15 cellular contexts compared by ENCODE assay signal in genomic region chr12:49972122-49972521, GRCh38. TPM values are rescaled to one million over a fixed set of nuclear protein-coding genes. Genes with fewer than 3 reads are reported as not detected.
DNase-seq lines count a peak whose midpoint lies in the region; ATAC-seq and TF ChIP-seq lines count a peak whose summit lies in the region.
"Had no signal": no experiment of that assay in that cellular context is flagged by ENCODE, and none has a peak within 500 bp of the region (broad histone marks: within the 10 kb centered on the region; RNA-seq: fewer than 3 reads in every experiment).

No MANE protein-coding gene starts in this region.

- no peak for ATAC-seq in SK-N-SH treated with all-trans-retinoic acid at 6 μM for 48 hours
- ATAC-seq in stimulated activated naive B cell treated with anti-CD40 and anti-IgM and Interleukin-4, amounts not matched to agents 10 μg/mL and 1 μg/mL and 100 μg/mL, for 72 hours (replicated peaks), result no peak
- no peak for ATAC-seq in HG02885 (IDR thresholded peaks at IDR 0.05; ENCODE audit: poor library complexity, unreplicated experiment)

- H3K79me2 ChIP-seq in SK-N-SH (ENCODE audit: insufficient read depth), result no peaks in the 10 kb centered on the region

- no peaks in the 10 kb centered on the region for H3K9me2 ChIP-seq in SK-N-SH

- H3K4me1 Mint-ChIP-seq in endodermal cell, result no peaks in the 10 kb centered on the region
- H3K4me1 Mint-ChIP-seq in stimulated activated naive B cell treated with anti-CD40 and anti-IgM and Interleukin-4, amounts not matched to agents 10 μg/mL and 1 μg/mL and 100 μg/mL, for 72 hours, result peaks cover 1 to 2% of the 10 kb centered on the region in 2 donors

- no peak overlapping the region for H3K27ac Mint-ChIP-seq in endodermal cell
- peak overlapping the region; percentile 59 for H3K27ac Mint-ChIP-seq in stimulated activated naive B cell treated with anti-CD40 and anti-IgM and Interleukin-4, amounts not matched to agents 10 μg/mL and 1 μg/mL and 100 μg/mL, for 72 hours

- peaks cover 15% of the 10 kb centered on the region for H3K27me3 Mint-ChIP-seq in endodermal cell (ENCODE audit: insufficient read depth)
- H3K27me3 Mint-ChIP-seq in stimulated activated naive B cell treated with anti-CD40 and anti-IgM and Interleukin-4, amounts not matched to agents 10 μg/mL and 1 μg/mL and 100 μg/mL, for 72 hours, result peaks cover 1% of the 10 kb centered on the region in 2 donors

- CTCF ChIA-PET in SK-N-SH (lab: Yijun Ruan, JAX), result interaction anchor here (0.6 to 20.3 kb wide), 11 partner anchors 9 to 104 kb away, joined by 3 to 1401 read pairs (median 5); partner anchors contain the start of gene ASIC1

- peaks cover 0 to 48% of the 10 kb centered on the region in 2 experiments; a peak in 1 of 4 replicates for H3K4me1 ChIP-seq in SK-N-SH (ENCODE audit: control insufficient read depth in 1 of 2, insufficient read depth in 2 of 2, low read depth in 1 of 2, low read length in 1 of 2)
- H3K4me1 ChIP-seq in endodermal cell (ENCODE audit: control insufficient read depth, insufficient read depth, low read length), result no peaks in the 10 kb centered on the region

- H3F3A ChIP-seq in SK-N-SH (replicated peaks; ENCODE audit: insufficient read depth), result no peaks in the 10 kb centered on the region

- H3K4me2 ChIP-seq in SK-N-SH, result no peak overlapping the region
- H3K4me2 ChIP-seq: BLaER1 had no signal

- TF ChIP-seq RAD21 in SK-N-SH (IDR thresholded peaks at IDR 0.05; ENCODE audit: low read length), result no peak

- DNase-seq in SK-N-SH (peak; percentile 14), H7 (peak; percentile 31), endodermal cell (peak; percentile 50), superior temporal gyrus (ENCODE audit: extremely low spot score) (no peak), cortex of kidney (lab: John Stamatoyannopoulos, UW) (no peak)
- no peak for DNase-seq in stimulated activated naive B cell treated with anti-CD40 and anti-IgM and Interleukin-4, amounts not matched to agents 10 μg/mL and 1 μg/mL and 100 μg/mL, for 72 hours
- DNase-seq: Calu3; CD4-positive, CD25-positive, alpha-beta regulatory T cell; DMS 273 treated with DMSO at 0.1 percent for 48 hours had no signal

- H4K20me1 ChIP-seq in SK-N-SH (ENCODE audit: insufficient read depth), result no peaks in the 10 kb centered on the region
- H4K20me1 ChIP-seq: BLaER1 had no signal

- no peak overlapping the region for H3K4me3 ChIP-seq in SK-N-SH (ENCODE audit: low read depth in 2 of 2, low read length in 1 of 2)
- no peak overlapping the region for H3K4me3 ChIP-seq in H7 (ENCODE audit: insufficient read depth, low read depth, low read length)
- H3K4me3 ChIP-seq in endodermal cell (ENCODE audit: low read length), result no peak overlapping the region
- H3K4me3 ChIP-seq: BLaER1 had no signal

- 98% methylated on average over 9 of the region's 9 CpGs for WGBS in SK-N-SH (ENCODE audit: low lambda C conversion rate)
- WGBS in endodermal cell (ENCODE audit: insufficient coverage in 1 of 2, insufficient read length in 1 of 2), 2 experiments, result 84 to 93% methylated on average over 3 to 9 of the region's 9 CpGs

- H3K27me3 ChIP-seq in SK-N-SH (ENCODE audit: insufficient read depth), result no peaks in the 10 kb centered on the region
- H3K27me3 ChIP-seq in H7 (ENCODE audit: control insufficient read depth, insufficient read depth, low read length), result peaks cover 9% of the 10 kb centered on the region
- H3K27me3 ChIP-seq in endodermal cell (ENCODE audit: control insufficient read depth, insufficient read depth, low read length, poor library complexity, severe bottlenecking), result peaks cover 39% of the 10 kb centered on the region

- no peaks in the 10 kb centered on the region for H3K9me3 Mint-ChIP-seq in endodermal cell
- H3K9me3 Mint-ChIP-seq in stimulated activated naive B cell treated with anti-CD40 and anti-IgM and Interleukin-4, amounts not matched to agents 10 μg/mL and 1 μg/mL and 100 μg/mL, for 72 hours, result no peaks in the 10 kb centered on the region

- TF ChIP-seq EP300 in SK-N-SH (IDR thresholded peaks at IDR 0.05; ENCODE audit: borderline replicate concordance in 1 of 2, low read depth in 1 of 2, low read length in 1 of 2), result no peak

- H3K36me3 ChIP-seq in SK-N-SH (replicated peaks in 1 of 2; ENCODE audit: control insufficient read depth in 1 of 2, insufficient read depth in 2 of 2, low read length in 1 of 2), result no peaks in the 10 kb centered on the region
- H3K36me3 ChIP-seq in H7 (replicated peaks; ENCODE audit: control insufficient read depth, insufficient read depth, low read length), result no peaks in the 10 kb centered on the region
- no peaks in the 10 kb centered on the region for H3K36me3 ChIP-seq in endodermal cell (ENCODE audit: control insufficient read depth, insufficient read depth, low read length)
- H3K36me3 ChIP-seq: BLaER1 had no signal

- POLR2A ChIA-PET in SK-N-SH (lab: Yijun Ruan, JAX), result no interaction called here

- H3K9ac ChIP-seq in SK-N-SH, result no peak overlapping the region
- H3K9ac ChIP-seq in endodermal cell (ENCODE audit: extremely low read depth, low read length, poor library complexity, severe bottlenecking), result no peak overlapping the region
- H3K9ac ChIP-seq: BLaER1 had no signal

- no peak overlapping the region for H2AFZ ChIP-seq in SK-N-SH (ENCODE audit: low read depth)

- no peaks in the 10 kb centered on the region for H3K36me3 Mint-ChIP-seq in endodermal cell (ENCODE audit: low read depth)
- no peaks in the 10 kb centered on the region for H3K36me3 Mint-ChIP-seq in stimulated activated naive B cell treated with anti-CD40 and anti-IgM and Interleukin-4, amounts not matched to agents 10 μg/mL and 1 μg/mL and 100 μg/mL, for 72 hours
- H3K36me3 Mint-ChIP-seq: CD4-positive, CD25-positive, alpha-beta regulatory T cell had no signal

- H3K27ac ChIP-seq in SK-N-SH (ENCODE audit: low read depth in 2 of 2, low read length in 1 of 2) (no peak overlapping the region), endodermal cell (ENCODE audit: low read depth, low read length) (no peak overlapping the region)
- H3K27ac ChIP-seq: 22Rv1, BLaER1 had no signal

- H3K9me3 ChIP-seq in SK-N-SH (no peaks in the 10 kb centered on the region), endodermal cell (ENCODE audit: control insufficient read depth, low read length) (no peaks in the 10 kb centered on the region)
- H3K9me3 ChIP-seq: BLaER1 had no signal

- no peak overlapping the region for H3K4me3 Mint-ChIP-seq in endodermal cell
- no peak overlapping the region for H3K4me3 Mint-ChIP-seq in stimulated activated naive B cell treated with anti-CD40 and anti-IgM and Interleukin-4, amounts not matched to agents 10 μg/mL and 1 μg/mL and 100 μg/mL, for 72 hours
- H3K4me3 Mint-ChIP-seq: CD4-positive, CD25-positive, alpha-beta regulatory T cell had no signal

- TF ChIP-seq CTCF in SK-N-SH (IDR thresholded peaks at IDR 0.05) (no peak), endodermal cell (conservative IDR thresholded peaks at IDR 0.05) (no peak)

TF ChIP-seq in SK-N-SH, 30 proteins besides CTCF, POLR2A, EP300 and RAD21 (continues in another document):
- TF ChIP-seq MAX (IDR thresholded peaks at IDR 0.05; ENCODE audit: low read depth), result no peak

TF ChIP-seq in SK-N-SH treated with all-trans-retinoic acid at 6 μM for 48 hours, 23 proteins besides CTCF, POLR2A, EP300 and RAD21:
- no peak for TF ChIP-seq TCF4 (CRISPR knock-in tag; IDR thresholded peaks at IDR 0.05; ENCODE audit: borderline replicate concordance)
- no peak for TF ChIP-seq OSR1 (CRISPR knock-in tag; IDR thresholded peaks at IDR 0.05)
- TF ChIP-seq POU6F1 (CRISPR knock-in tag; IDR thresholded peaks at IDR 0.05; ENCODE audit: borderline replicate concordance, low read depth), result no peak
- no peak for TF ChIP-seq ZNF70 (CRISPR knock-in tag; IDR thresholded peaks at IDR 0.05)
- TF ChIP-seq ARNTL (CRISPR knock-in tag; IDR thresholded peaks at IDR 0.05; ENCODE audit: borderline replicate concordance, low read depth), result no peak
- no peak for TF ChIP-seq SNAI2 (CRISPR knock-in tag; IDR thresholded peaks at IDR 0.05)
- no peak for TF ChIP-seq ISL1 (CRISPR knock-in tag; IDR thresholded peaks at IDR 0.05)
TF ChIP-seq in SK-N-SH treated with all-trans-retinoic acid at 6 μM for 48 hours: peak in this region for 0.

RNA-seq across cellular contexts. Expression of gene AQP6, which starts 0.6 kb away (rescaled TPM):
- polyA plus RNA-seq in SK-N-SH (2012; rRNA removed), result 0.10 and 0.21 TPM in 2 replicates
- 0.04 and 0.09 TPM in 2 replicates for polyA plus RNA-seq in SK-N-SH (2012; cell fraction: cytosol; rRNA removed)
- 0.56 and 0.59 TPM in 2 replicates for polyA plus RNA-seq in SK-N-SH (2012; cell fraction: nucleus; rRNA removed)
- not detected in 2 replicates for total RNA-seq in H7 (2014; rRNA removed; shearing (Covaris generic))
- under 1 TPM in 1 of 2 donors, not detected in 1; 0.20 TPM for total RNA-seq in endodermal cell
- 0.28 TPM for polyA plus RNA-seq in endodermal cell (2013, experiment 1 of 2)
- 0.04 TPM for polyA plus RNA-seq in endodermal cell (2013, experiment 2 of 2)
- total RNA-seq: A673; CD4-positive, CD25-positive, alpha-beta regulatory T cell had no signal
- polyA plus RNA-seq: CD4-positive, CD25-positive, alpha-beta regulatory T cell had no signal

RNA-seq across cellular contexts. Expression of gene AQP5, which starts 10.4 kb away (rescaled TPM):
- 0.08 and 0.10 TPM in 2 replicates for polyA plus RNA-seq in SK-N-SH (2012; rRNA removed)
- polyA plus RNA-seq in SK-N-SH (2012; cell fraction: cytosol; rRNA removed), result not detected in 2 replicates
- polyA plus RNA-seq in SK-N-SH (2012; cell fraction: nucleus; rRNA removed), result 0.06 TPM in 1 of 2 replicates, not detected in the other
- 1.7 and 2.9 TPM in 2 replicates for total RNA-seq in H7 (2014; rRNA removed; shearing (Covaris generic))
- under 1 TPM; 0.62 to 0.77 TPM for total RNA-seq in endodermal cell
- 0.36 TPM for polyA plus RNA-seq in endodermal cell (2013, experiment 1 of 2)
- 0.25 TPM for polyA plus RNA-seq in endodermal cell (2013, experiment 2 of 2)
- total RNA-seq: A673; CD4-positive, CD25-positive, alpha-beta regulatory T cell; Daoy had no signal
- polyA plus RNA-seq: CD4-positive, CD25-positive, alpha-beta regulatory T cell had no signal

RNA-seq across cellular contexts. Expression of gene AQP2, which starts 21.6 kb away (rescaled TPM):
- not detected in 2 replicates for polyA plus RNA-seq in SK-N-SH (2012; rRNA removed)
- not detected in 2 replicates for polyA plus RNA-seq in SK-N-SH (2012; cell fraction: cytosol; rRNA removed)
- not detected in 2 replicates for polyA plus RNA-seq in SK-N-SH (2012; cell fraction: nucleus; rRNA removed)
- total RNA-seq in H7 (2014; rRNA removed; shearing (Covaris generic)), result not detected in 2 replicates
- not detected for total RNA-seq in endodermal cell
- not detected for polyA plus RNA-seq in endodermal cell (2013, experiment 1 of 2)
- polyA plus RNA-seq in endodermal cell (2013, experiment 2 of 2), result not detected
- total RNA-seq: A673; Calu3; CD4-positive, CD25-positive, alpha-beta regulatory T cell; Daoy had no signal
- polyA plus RNA-seq: CD4-positive, CD25-positive, alpha-beta regulatory T cell had no signal

RNA-seq across cellular contexts. Expression of gene RACGAP1, which starts 53.2 kb away (rescaled TPM):
- polyA plus RNA-seq in SK-N-SH (2012; rRNA removed), result 21.5 and 23.4 TPM in 2 replicates
- 25.5 and 28.2 TPM in 2 replicates for polyA plus RNA-seq in SK-N-SH (2012; cell fraction: cytosol; rRNA removed)
- polyA plus RNA-seq in SK-N-SH (2012; cell fraction: nucleus; rRNA removed), result 16.0 and 24.4 TPM in 2 replicates
- 80.6 and 85.1 TPM in 2 replicates for total RNA-seq in H7 (2014; rRNA removed; shearing (Covaris generic))
- 10 to 100 TPM; 49.6 to 96.6 TPM for total RNA-seq in endodermal cell
- 76.4 TPM for polyA plus RNA-seq in endodermal cell (2013, experiment 1 of 2)
- polyA plus RNA-seq in endodermal cell (2013, experiment 2 of 2), result 79.6 TPM

Comparison
In these comparisons a context has a peak if more than half of its experiments do, and no peak if none do; other contexts are left out.
1. DNase-seq: peak in SK-N-SH (single experiment), H7 (single experiment) and endodermal cell (single experiment); none in stimulated activated naive B cell treated with anti-CD40 and anti-IgM and Interleukin-4, amounts not matched to agents 10 μg/mL and 1 μg/mL and 100 μg/mL, for 72 hours (single experiment), superior temporal gyrus (single experiment) and cortex of kidney (single experiment).